In genomic region chr4:169619518-169619957, GRCh38 we compare ENCODE assay signal across 8 cellular contexts. TPM values are rescaled to one million over a fixed set of nuclear protein-coding genes. Genes with fewer than 3 reads are reported as not detected.
DNase-seq lines count a peak whose midpoint lies in the region; ATAC-seq and TF ChIP-seq lines count a peak whose summit lies in the region.

No MANE protein-coding gene starts in this region.

- H3K27me3 Mint-ChIP-seq in activated CD4-positive, alpha-beta memory T cell treated with anti-CD3 and anti-CD28 coated beads, Interleukin-2, amount 10 ng/mL, durations not matched to agents 7 days and 5 days: no peaks in the 10 kb centered on the region

- H3K4me1 Mint-ChIP-seq in activated CD4-positive, alpha-beta memory T cell treated with anti-CD3 and anti-CD28 coated beads, Interleukin-2, amount 10 ng/mL, durations not matched to agents 7 days and 5 days: peaks cover 55% of the 10 kb centered on the region

- H3K36me3 ChIP-seq in BE2C (no peaks in the 10 kb centered on the region), endocrine pancreas (ENCODE audit: control insufficient read depth, insufficient read depth, low read length) (no peaks in the 10 kb centered on the region), mesodermal cell (ENCODE audit: control insufficient read depth, insufficient read depth, low read length) (no peaks in the 10 kb centered on the region)

- ATAC-seq in GM18870 (IDR thresholded peaks at IDR 0.05; ENCODE audit: unreplicated experiment) (peak; percentile 44), HG03108 (IDR thresholded peaks at IDR 0.05; ENCODE audit: unreplicated experiment) (peak; percentile 30)

- H3K9me3 ChIP-seq in BE2C (no peaks in the 10 kb centered on the region), endocrine pancreas (ENCODE audit: control insufficient read depth, low read length) (no peaks in the 10 kb centered on the region), mesodermal cell (ENCODE audit: control insufficient read depth, low read length) (no peaks in the 10 kb centered on the region)

- no peaks in the 10 kb centered on the region for H3K9me3 Mint-ChIP-seq in activated CD4-positive, alpha-beta memory T cell treated with anti-CD3 and anti-CD28 coated beads, Interleukin-2, amount 10 ng/mL, durations not matched to agents 7 days and 5 days

- peak overlapping the region; percentile 94 for H3K9ac ChIP-seq in endocrine pancreas (ENCODE audit: control insufficient read depth, insufficient read depth, low read length)

- H3K4me1 ChIP-seq in BE2C (no peaks in the 10 kb centered on the region; the same call in 1 of the 2 replicates), endocrine pancreas (ENCODE audit: control insufficient read depth, insufficient read depth, low read length) (peaks cover 13% of the 10 kb centered on the region), mesodermal cell (ENCODE audit: control insufficient read depth, insufficient read depth, low read length, poor library complexity, severe bottlenecking) (peaks cover 3% of the 10 kb centered on the region)

- H3K27me3 ChIP-seq in BE2C (no peaks in the 10 kb centered on the region), endocrine pancreas (ENCODE audit: control insufficient read depth, insufficient read depth, low read length) (no peaks in the 10 kb centered on the region)

- peak; percentile 36 for DNase-seq in BE2C
- peak; percentile 27 for DNase-seq in NCI-H510A treated with DMSO at 0.1 percent for 48 hours (lab: John Stamatoyannopoulos, UW)
- peak; percentile 55 for DNase-seq in activated CD4-positive, alpha-beta memory T cell treated with anti-CD3 and anti-CD28 coated beads, Interleukin-2, amount 10 ng/mL, durations not matched to agents 7 days and 5 days

- peaks cover 3% of the 10 kb centered on the region for H3K36me3 Mint-ChIP-seq in activated CD4-positive, alpha-beta memory T cell treated with anti-CD3 and anti-CD28 coated beads, Interleukin-2, amount 10 ng/mL, durations not matched to agents 7 days and 5 days (ENCODE audit: low read depth)

- peak overlapping the region; percentile 95 for H3K27ac ChIP-seq in mesodermal cell (ENCODE audit: low read depth, low read length, severe bottlenecking)
- H3K27ac ChIP-seq in temporal lobe (ENCODE audit: low read depth, low read length): peak overlapping the region; percentile 90

- peak overlapping the region; percentile 93 for H3K4me3 Mint-ChIP-seq in activated CD4-positive, alpha-beta memory T cell treated with anti-CD3 and anti-CD28 coated beads, Interleukin-2, amount 10 ng/mL, durations not matched to agents 7 days and 5 days

- CTCF ChIA-PET in activated CD4-positive, alpha-beta memory T cell treated with anti-CD3 and anti-CD28 coated beads, Interleukin-2, amount 10 ng/mL, durations not matched to agents 7 days and 5 days (lab: Charles Lee): interaction anchor here (0.6 to 2.8 kb wide), 11 partner anchors 9 to 136 kb away, joined by 3 to 11 read pairs (median 4); no protein-coding TSS in a partner anchor

- H3K4me3 ChIP-seq in BE2C (ENCODE audit: low read depth, low read length) (peak overlapping the region; percentile 88), endocrine pancreas (ENCODE audit: control insufficient read depth, insufficient read depth, low read length) (peak overlapping the region; percentile 93), mesodermal cell (ENCODE audit: extremely low read depth, insufficient read depth, low read length, poor library complexity, severe bottlenecking) (peak overlapping the region; percentile 69)

- POLR2A ChIA-PET in activated CD4-positive, alpha-beta memory T cell treated with anti-CD3 and anti-CD28 coated beads, Interleukin-2, amount 10 ng/mL, durations not matched to agents 7 days and 5 days (lab: Charles Lee): interaction anchor here (0.8 to 3.8 kb wide), 7 partner anchors 8 to 609 kb away, joined by 3 to 40 read pairs (median 8); partner anchors contain the start of genes CBR4, HPF1 and NEK1

- peak; percentile 61 for TF ChIP-seq CTCF in BE2C (IDR thresholded peaks at IDR 0.05; ENCODE audit: low read depth, low read length)

- peak overlapping the region; percentile 99 for H3K27ac Mint-ChIP-seq in activated CD4-positive, alpha-beta memory T cell treated with anti-CD3 and anti-CD28 coated beads, Interleukin-2, amount 10 ng/mL, durations not matched to agents 7 days and 5 days

- WGBS in mesodermal cell (ENCODE audit: insufficient coverage in 2 of 2), 2 experiments: 6% methylated on average over 4 to 9 of the region's 12 CpGs

RNA-seq across cellular contexts. Expression of gene CLCN3, which starts 0.8 kb away (rescaled TPM):
- 28.5 TPM for polyA plus RNA-seq in BE2C (2012; ENCODE audit: insufficient read depth, insufficient read length, low read depth)
- 10 to 100 TPM; 24.5 to 26.4 TPM for total RNA-seq in activated CD4-positive, alpha-beta memory T cell treated with anti-CD3 and anti-CD28 coated beads, Interleukin-2, amount 10 ng/mL, durations not matched to agents 7 days and 5 days
- 42.8 TPM for polyA plus RNA-seq in mesodermal cell (2013, experiment 1 of 2)
- 38.4 TPM for polyA plus RNA-seq in mesodermal cell (2013, experiment 2 of 2)
- total RNA-seq in temporal lobe: 94.7 TPM

RNA-seq across cellular contexts. Expression of gene NEK1, which starts 7.2 kb away (rescaled TPM):
- 4.6 TPM for polyA plus RNA-seq in BE2C (2012; ENCODE audit: insufficient read depth, insufficient read length, low read depth)
- 10 to 100 TPM; 14.6 to 14.8 TPM for total RNA-seq in activated CD4-positive, alpha-beta memory T cell treated with anti-CD3 and anti-CD28 coated beads, Interleukin-2, amount 10 ng/mL, durations not matched to agents 7 days and 5 days
- polyA plus RNA-seq in mesodermal cell (2013, experiment 1 of 2): 9.6 TPM
- polyA plus RNA-seq in mesodermal cell (2013, experiment 2 of 2): 11.7 TPM
- total RNA-seq in temporal lobe: 24.8 TPM

Comparison
In these comparisons a context has a peak if more than half of its experiments do, and no peak if none do; other contexts are left out.
1. Peak in every context shown above with its lines: DNase-seq, ATAC-seq, H3K4me3 ChIP-seq and H3K27ac ChIP-seq.